In genomic region chr6:126312013-126312665, GRCh38 we compare ENCODE assay signal across 8 cellular contexts.
A peak's percentile ranks its signal among the peaks of the same experiment; 100 is the strongest.
DNase-seq lines count a peak whose midpoint lies in the region; ATAC-seq and TF ChIP-seq lines count a peak whose summit lies in the region.

No MANE protein-coding gene starts in this region.

- DNase-seq in RKO (ENCODE audit: low spot score) (peak; percentile 18), kidney tubule cell (ENCODE audit: low spot score) (peak; percentile 47), NK-92 (lab: John Stamatoyannopoulos, UW; ENCODE audit: unreplicated experiment) (no peak), NOMO-1 treated with dmso at 0.1 percent for 144 hours (lab: John Stamatoyannopoulos, UW; ENCODE audit: unreplicated experiment) (no peak)
- DNase-seq in activated naive CD4-positive, alpha-beta T cell treated with anti-CD3 and anti-CD28 coated beads, Interleukin-2, amount 50 U/mL, for 16 hours: no peak

- H3K27ac ChIP-seq in 22Rv1: no peak overlapping the region

- peak; percentile 96 for ATAC-seq in GM18867 (IDR thresholded peaks at IDR 0.05; ENCODE audit: unreplicated experiment)
- peak; percentile 95 for ATAC-seq in HG02973 (IDR thresholded peaks at IDR 0.05; ENCODE audit: unreplicated experiment)

- TF ChIP-seq CTCF in 22Rv1 (IDR thresholded peaks at IDR 0.05): peak; percentile 44

Comparison
In these comparisons a context has a peak if more than half of its experiments do, and no peak if none do; other contexts are left out.
1. DNase-seq: peak in RKO (single experiment) and kidney tubule cell (single experiment); none in activated naive CD4-positive, alpha-beta T cell treated with anti-CD3 and anti-CD28 coated beads, Interleukin-2, amount 50 U/mL, for 16 hours (single experiment), NK-92 (single experiment) and NOMO-1 treated with dmso at 0.1 percent for 144 hours (single experiment).